ENCODE assay signal across 8 cellular contexts in the genomic region with DNA sequence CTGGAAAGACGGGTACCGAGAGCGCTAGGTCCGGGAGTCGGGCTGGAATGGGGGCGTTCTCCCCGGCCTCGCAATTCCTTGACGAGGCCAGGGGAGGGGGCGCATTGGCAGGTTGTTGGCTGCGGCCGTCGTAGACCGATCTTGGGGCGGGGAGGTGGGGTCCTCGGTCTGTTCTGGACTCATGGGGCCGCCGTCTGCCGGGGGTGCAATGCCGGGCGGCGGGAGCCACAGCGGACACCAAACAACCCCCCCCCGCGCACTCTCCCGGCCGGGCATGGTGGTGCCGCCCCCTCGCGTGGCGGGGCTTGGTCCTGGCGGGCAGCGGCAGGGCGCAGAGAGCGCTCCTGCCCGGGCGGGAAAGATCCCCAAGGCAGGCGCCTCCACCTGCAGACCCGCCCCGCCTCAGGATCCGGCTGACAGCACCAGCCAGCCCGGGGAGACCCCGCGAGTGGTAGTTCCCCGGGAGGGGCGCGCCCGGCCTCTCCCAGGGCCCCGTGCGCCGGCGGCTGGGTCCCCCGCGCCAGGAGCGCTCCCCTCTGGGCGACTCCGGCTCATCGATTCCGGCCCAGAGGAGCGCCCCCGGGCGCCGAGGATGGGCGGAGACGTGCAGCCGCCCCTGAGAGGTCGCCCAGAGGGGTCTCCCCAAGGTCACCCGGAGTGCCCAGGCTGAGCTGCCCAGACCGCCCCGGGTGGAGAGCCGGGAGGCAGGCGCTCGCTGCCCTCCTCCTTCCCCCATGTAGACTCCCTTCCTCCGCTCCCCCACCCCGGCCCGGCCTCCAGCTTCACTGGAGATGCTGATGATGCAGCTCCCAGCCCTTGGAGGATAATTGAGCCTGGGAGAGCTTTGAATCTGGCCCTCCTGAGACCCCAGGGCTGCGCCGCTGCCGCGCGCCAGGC. TPM values are rescaled to one million over a fixed set of nuclear protein-coding genes. Genes with fewer than 3 reads are reported as not detected.
DNase-seq lines count a peak whose midpoint lies in the region; ATAC-seq and TF ChIP-seq lines count a peak whose summit lies in the region.

No MANE protein-coding gene starts in this region.

- peak; percentile 55 for ATAC-seq in Panc1

- peak overlapping the region; percentile 41 to 50 for H3K4me3 ChIP-seq in Panc1 (ENCODE audit: low read depth in 2 of 2, low read length in 2 of 2)
- H3K4me3 ChIP-seq in adrenal gland: peak overlapping the region in 3 of 4 donors; percentile 25 to 58 (median 41)

- BruUV-seq in Panc1 (replicated peaks; lab: Mats Ljungman, UMichigan): no TSS peak

- H3K9me3 ChIP-seq in Panc1 (ENCODE audit: control insufficient read depth, insufficient read depth, low read depth, low read length) (no peaks in the 10 kb centered on the region), adrenal gland (replicated peaks in 1 of 3) (no peaks in the 10 kb centered on the region)

- TF ChIP-seq CTCF in Panc1 (IDR thresholded peaks at IDR 0.05) (no peak; the same call in 1 of the 2 replicates), adrenal gland (IDR thresholded peaks at IDR 0.05) (no peak), RWPE1 (conservative IDR thresholded peaks at IDR 0.05; ENCODE audit: low read depth) (no peak)

- intact Hi-C loops in Panc1 (cut with micrococcal nuclease; ENCODE audit: unreplicated experiment) (no loop called here), adrenal gland (cut with DNase I) (no loop called here)

- CTCF ChIA-PET in Panc1 (lab: Charles Lee): no interaction called here
- CTCF ChIA-PET in RWPE1 (lab: Yijun Ruan, JAX): interaction anchor here (0.6 to 1.2 kb wide), 4 partner anchors 11 to 55 kb away, joined by 3 to 8 read pairs (median 3); no protein-coding TSS in a partner anchor

- POLR2A ChIA-PET in Panc1 (lab: Charles Lee) (no interaction called here), RWPE1 (lab: Yijun Ruan, JAX; ENCODE audit: low non-redundant PET) (interaction anchor here (0.6 kb wide), 1 partner anchor 80 kb away, joined by 3 read pairs; no protein-coding TSS in a partner anchor)

- DNase-seq in Panc1 (ENCODE audit: low read depth, low spot score) (no peak), adrenal gland (peak in 2 of 7 donors; percentile 28 to 34), iPS-NIHi7 (ENCODE audit: extremely low spot score) (peak; percentile 26), inferior parietal cortex (ENCODE audit: extremely low spot score) (no peak), RWPE1 (ENCODE audit: low spot score) (no peak), NCI-H2196 (lab: John Stamatoyannopoulos, UW; ENCODE audit: unreplicated experiment) (no peak)
- peak; percentile 10 to 28 for DNase-seq in stimulated activated CD4-positive, alpha-beta T cell treated with anti-CD3 and anti-CD28 coated beads, Interleukin-15, amount 100 ng/mL, for 1 hour (ENCODE audit: low read depth in 1 of 2, low spot score in 1 of 2)

- 1 to 5% (median 3%) methylated on average over 11 to 81 of the region's 81 CpGs; no CpG with 5 or more reads in 1 of the 4 donors for WGBS in adrenal gland, 4 donors

- H3K36me3 ChIP-seq in Panc1 (ENCODE audit: control insufficient read depth, insufficient read depth, low read length) (no peaks in the 10 kb centered on the region), adrenal gland (replicated peaks in 1 of 2) (no peaks in the 10 kb centered on the region)

- H3K27me3 ChIP-seq in Panc1 (ENCODE audit: control insufficient read depth, insufficient read depth, low read length): peaks cover 7% of the 10 kb centered on the region
- H3K27me3 ChIP-seq in adrenal gland: peaks cover 16% of the 10 kb centered on the region

- in situ Hi-C loops in Panc1 (cut with HindIII; ENCODE audit: low pct_unique_long_range_greater_than_20kb, low sequenced_read_pairs): no loop called here

- TF ChIP-seq POLR2A in GM18526 (IDR thresholded peaks at IDR 0.05; ENCODE audit: extremely low read depth, insufficient read length) (peak; percentile 3), adrenal gland (IDR thresholded peaks at IDR 0.05) (no peak)

- H3K27ac ChIP-seq in Panc1 (ENCODE audit: low read length) (no peak overlapping the region), adrenal gland (peak overlapping the region in 2 of 5 donors; percentile 68 to 75), RWPE1 (no peak overlapping the region)

- H3K4me1 ChIP-seq in Panc1 (ENCODE audit: control insufficient read depth, insufficient read depth, low read length): no peaks in the 10 kb centered on the region
- H3K4me1 ChIP-seq in adrenal gland (replicated peaks in 1 of 2): peaks cover 6 to 16% of the 10 kb centered on the region in 2 donors

RNA-seq across cellular contexts. Expression of gene PPP1R16B, which starts 0.7 kb away (rescaled TPM):
- total RNA-seq in Panc1 (2021; ENCODE audit: unreplicated experiment) (0.92 TPM), adrenal gland (10 to 100 TPM in 6 of 8 donors, 1 to 10 TPM in 2; 6.4 to 18.3 (median 12.0) TPM)
- polyA plus RNA-seq in Panc1 (2012; ENCODE audit: insufficient read length): 0.28 TPM
- polyA plus RNA-seq in adrenal gland: 1 to 10 TPM; 1.8 to 6.4 (median 4.2) TPM

RNA-seq across cellular contexts. Expression of gene ACTR5, which starts 57.9 kb away (rescaled TPM):
- 12.1 TPM for total RNA-seq in Panc1 (2021; ENCODE audit: unreplicated experiment)
- polyA plus RNA-seq in Panc1 (2012; ENCODE audit: insufficient read length): 8.8 TPM
- total RNA-seq in adrenal gland: 1 to 10 TPM; 5.5 to 8.9 (median 6.7) TPM
- polyA plus RNA-seq in adrenal gland: 10 to 100 TPM in 1 of 3 donors, 1 to 10 TPM in 2; 5.6 to 10.5 (median 8.4) TPM

Comparison
In these comparisons a context has a peak if more than half of its experiments do, and no peak if none do; other contexts are left out.
1. DNase-seq: peak in iPS-NIHi7 (single experiment) and stimulated activated CD4-positive, alpha-beta T cell treated with anti-CD3 and anti-CD28 coated beads, Interleukin-15, amount 100 ng/mL, for 1 hour (2 of 2); none in Panc1 (single experiment), inferior parietal cortex (single experiment), RWPE1 (single experiment) and NCI-H2196 (single experiment).